10 cellular contexts compared by ENCODE assay signal in genomic region chr2:8692783-8693768, GRCh38. TPM values are rescaled to one million over a fixed set of nuclear protein-coding genes. Genes with fewer than 3 reads are reported as not detected.
DNase-seq lines count a peak whose midpoint lies in the region; ATAC-seq, FAIRE-seq and TF ChIP-seq lines count a peak whose summit lies in the region.
"Had no signal": no experiment of that assay in that cellular context is flagged by ENCODE, and none has a peak within 500 bp of the region (broad histone marks: within the 10 kb centered on the region; RNA-seq: fewer than 3 reads in every experiment).

No MANE protein-coding gene starts in this region.

- H3K4me3 ChIP-seq in H1 (ENCODE audit: extremely low read depth in 1 of 4, insufficient read depth in 2 of 4, low read depth in 3 of 4, low read length in 4 of 4) (peak overlapping the region; percentile 3 to 48 (median 18); a peak in 5 of 8 replicates), mesendoderm (ENCODE audit: low read length) (no peak overlapping the region), upper lobe of left lung (no peak overlapping the region)
- H3K4me3 ChIP-seq: PC-9 had no signal

- H3K79me1 ChIP-seq in H1 (ENCODE audit: low read depth, low read length): no peaks in the 10 kb centered on the region
- no peaks in the 10 kb centered on the region for H3K79me1 ChIP-seq in mesendoderm (ENCODE audit: low read length)

- H2BK120ac ChIP-seq in H1 (replicated peaks; ENCODE audit: low read depth, low read length): no peak overlapping the region
- no peak overlapping the region for H2BK120ac ChIP-seq in mesendoderm (ENCODE audit: low read depth, low read length)

- H3K56ac ChIP-seq in H1 (replicated peaks; ENCODE audit: insufficient read length, low read depth, low read length) (no peak overlapping the region), mesendoderm (ENCODE audit: low read length) (peak overlapping the region; percentile 66)

- in situ Hi-C loops in GM13976 (cut with MboI; ENCODE audit: low sequenced_read_pairs, unreplicated experiment): no loop called here

- POLR2A ChIA-PET in RWPE1 (lab: Yijun Ruan, JAX; ENCODE audit: low non-redundant PET): no interaction called here
- POLR2A ChIA-PET in H1 (lab: Charles Lee; ENCODE audit: partially characterized antibody): interaction anchor here (0.9 kb wide), 2 partner anchors 11 to 12 kb away, joined by 3 to 4 read pairs; partner anchors contain the start of gene ID2

- peak overlapping the region; percentile 75; the same call in 1 of the 2 replicates for H2BK12ac ChIP-seq in H1 (ENCODE audit: low read depth, low read length)

- H3K27me3 ChIP-seq in H1 (replicated peaks in 1 of 4; ENCODE audit: control insufficient read depth in 3 of 4, extremely low read depth in 1 of 4, insufficient read depth in 3 of 4, low read length in 3 of 4) (no peaks in the 10 kb centered on the region), mesendoderm (ENCODE audit: insufficient read depth, low read length, poor library complexity) (no peaks in the 10 kb centered on the region), upper lobe of left lung (peaks cover 0 to 3% (median 0%) of the 10 kb centered on the region in 4 donors)

- no peak overlapping the region for H2AK5ac ChIP-seq in H1 (ENCODE audit: low read depth, low read length)
- H2AK5ac ChIP-seq in mesendoderm (ENCODE audit: low read length): no peak overlapping the region

- H3K27ac ChIP-seq in RWPE1 (no peak overlapping the region), H1 (ENCODE audit: low read depth, low read length) (no peak overlapping the region), mesendoderm (ENCODE audit: low read depth, low read length) (no peak overlapping the region), upper lobe of left lung (no peak overlapping the region)
- H3K27ac ChIP-seq: neutrophil, PC-9 had no signal

- H3K9ac ChIP-seq in H1 (replicated peaks in 1 of 4; ENCODE audit: extremely low read depth in 1 of 4, low read depth in 3 of 4, low read length in 3 of 4): no peak overlapping the region
- H3K9ac ChIP-seq in mesendoderm (ENCODE audit: low read length): peak overlapping the region; percentile 25

- H3K4me2 ChIP-seq in H1 (ENCODE audit: insufficient read depth in 1 of 2, low read depth in 2 of 2, low read length in 2 of 2) (peak overlapping the region; percentile 43 to 68), mesendoderm (ENCODE audit: low read length) (peak overlapping the region; percentile 10)
- H3K4me2 ChIP-seq: PC-9 had no signal

- TF ChIP-seq CTCF in GM13976 (IDR thresholded peaks at IDR 0.05; ENCODE audit: borderline replicate concordance, control extremely low read depth, extremely low read depth, insufficient read depth, missing control alignments) (peak; percentile 56), RWPE1 (conservative IDR thresholded peaks at IDR 0.05; ENCODE audit: low read depth) (peak; percentile 26; the same call in 1 of the 2 replicates), H1 (IDR thresholded peaks at IDR 0.05; ENCODE audit: control extremely low read depth in 1 of 3, insufficient read depth in 1 of 3, low read depth in 1 of 3, low read length in 3 of 3) (peak; percentile 68 to 83 (median 82)), upper lobe of left lung (IDR thresholded peaks at IDR 0.05) (peak; percentile 26 to 64 (median 56))

- no peak overlapping the region for H4K91ac ChIP-seq in H1 (replicated peaks; ENCODE audit: insufficient read length, low read length)

- ATAC-seq in upper lobe of left lung (ENCODE audit: low FRiP score in 2 of 2) (peak; percentile 60 to 67), GM19395 (IDR thresholded peaks at IDR 0.05; ENCODE audit: unreplicated experiment) (no peak), GM18909 (IDR thresholded peaks at IDR 0.05; ENCODE audit: poor library complexity, unreplicated experiment) (no peak)

- H3K79me2 ChIP-seq in H1 (ENCODE audit: control insufficient read depth in 1 of 2, insufficient read depth in 2 of 2, low read length in 2 of 2) (no peaks in the 10 kb centered on the region), mesendoderm (ENCODE audit: control insufficient read depth, insufficient read depth, low read length) (no peaks in the 10 kb centered on the region)

- H2BK15ac ChIP-seq in H1 (ENCODE audit: low read length): no peak overlapping the region
- no peak overlapping the region for H2BK15ac ChIP-seq in mesendoderm (replicated peaks; ENCODE audit: low read depth)

- H3K9me3 ChIP-seq in H1 (ENCODE audit: insufficient read depth in 2 of 2, low read depth in 1 of 2, low read length in 1 of 2) (no peaks in the 10 kb centered on the region), upper lobe of left lung (no peaks in the 10 kb centered on the region)
- H3K9me3 ChIP-seq: neutrophil had no signal

- no peak overlapping the region for H3K4ac ChIP-seq in H1 (replicated peaks; ENCODE audit: insufficient read length, low read depth, low read length)
- no peak overlapping the region for H3K4ac ChIP-seq in mesendoderm (ENCODE audit: low read depth, low read length)

- H3K18ac ChIP-seq in H1 (ENCODE audit: extremely low read depth, low read length) (peak overlapping the region; percentile 87), mesendoderm (ENCODE audit: low read length) (no peak overlapping the region)

- H4K8ac ChIP-seq in H1 (ENCODE audit: extremely low read depth, insufficient read depth, low read length) (peak overlapping the region; percentile 47), mesendoderm (ENCODE audit: low read depth, low read length) (no peak overlapping the region)

- WGBS in H1 (ENCODE audit: extremely low coverage in 1 of 2, insufficient coverage in 1 of 2, insufficient read length in 1 of 2, insufficient replicate concordance in 2 of 2, low coverage in 1 of 2, low lambda C conversion rate in 2 of 2, missing lambda C conversion rate in 1 of 2), 2 experiments: 43% methylated on average over 37 of the region's 37 CpGs; no CpG with 5 or more reads in 1 of the 2 experiments
- WGBS in mesendoderm (ENCODE audit: extremely low coverage, insufficient coverage, low lambda C conversion rate): no CpG with 5 or more reads among the region's 37 CpGs
- WGBS in upper lobe of left lung, 2 donors: 34 to 50% methylated on average over 20 to 36 of the region's 37 CpGs

- H3K36me3 ChIP-seq in H1 (ENCODE audit: control insufficient read depth in 2 of 4, insufficient read depth in 4 of 4, low read length in 3 of 4) (no peaks in the 10 kb centered on the region), mesendoderm (ENCODE audit: control insufficient read depth, insufficient read depth, low read length) (no peaks in the 10 kb centered on the region), upper lobe of left lung (no peaks in the 10 kb centered on the region)
- H3K36me3 ChIP-seq: neutrophil had no signal

- H4K5ac ChIP-seq in H1 (ENCODE audit: insufficient read length, low read depth, low read length) (peak overlapping the region; percentile 36), mesendoderm (ENCODE audit: low read length) (no peak overlapping the region)

- 0 out of 2 replicates have a peak overlapping the region, but pooled peaks have one; percentile 27 for H2AFZ ChIP-seq in H1 (ENCODE audit: low read length)
- H2AFZ ChIP-seq: PC-9 had no signal

- H3K23ac ChIP-seq in H1 (ENCODE audit: insufficient read length) (no peak overlapping the region), mesendoderm (ENCODE audit: low read length) (no peak overlapping the region)

- no peak overlapping the region for H2BK20ac ChIP-seq in H1 (ENCODE audit: low read length)

- no peaks in the 10 kb centered on the region for H3K23me2 ChIP-seq in H1 (ENCODE audit: low read depth, low read length)

- peak; percentile 41 to 59; a peak in 3 of 4 replicates for TF ChIP-seq RAD21 in H1 (IDR thresholded peaks at IDR 0.05 in 1 of 2, conservative IDR thresholded peaks at IDR 0.05 in 1 of 2; ENCODE audit: low read depth in 2 of 2, low read length in 2 of 2)

- FAIRE-seq in H1 (lab: Jason Lieb, UNC): no peak

- H2BK5ac ChIP-seq in H1 (ENCODE audit: low read depth, low read length): peak overlapping the region; percentile 35; the same call in 1 of the 2 replicates
- no peak overlapping the region for H2BK5ac ChIP-seq in mesendoderm (ENCODE audit: low read length)

- CTCF ChIA-PET in RWPE1 (lab: Yijun Ruan, JAX) (interaction anchor here (0.5 to 1.4 kb wide), 4 partner anchors 508 to 1300 kb away, joined by 3 to 5 read pairs (median 3); no protein-coding TSS in a partner anchor), H1 (lab: Charles Lee; ENCODE audit: partially characterized antibody) (interaction anchor here (0.5 to 2.3 kb wide), 47 partner anchors 10 to 1284 kb away, joined by 3 to 12 read pairs (median 3); no protein-coding TSS in a partner anchor)

- H3K4me1 ChIP-seq in H1 (replicated peaks in 1 of 4; ENCODE audit: control insufficient read depth in 3 of 4, insufficient read depth in 4 of 4, low read length in 3 of 4) (peaks cover 0 to 4% (median 0%) of the 10 kb centered on the region in 4 experiments; a peak in 3 of 7 replicates), mesendoderm (ENCODE audit: control insufficient read depth, low read depth, low read length) (no peaks in the 10 kb centered on the region), upper lobe of left lung (peaks cover 0 to 11% (median 5%) of the 10 kb centered on the region in 4 donors)

- no peaks in the 10 kb centered on the region for H4K20me1 ChIP-seq in H1 (replicated peaks in 1 of 2; ENCODE audit: control insufficient read depth in 1 of 2, insufficient read depth in 2 of 2, low read length in 2 of 2)

- peak; percentile 69 for DNase-seq in GM13976 (ENCODE audit: low spot score)
- DNase-seq in RWPE1 (ENCODE audit: low spot score): no peak
- DNase-seq in H1 (ENCODE audit: low read depth in 1 of 2, low spot score in 2 of 2): peak in 1 of 2 experiments; percentile 92
- DNase-seq in mesendoderm: peak; percentile 50
- DNase-seq in upper lobe of left lung: peak; percentile 45 to 85
- DNase-seq in H4 (ENCODE audit: low spot score): no peak

- H3K14ac ChIP-seq in H1 (ENCODE audit: insufficient read length): no peak overlapping the region

- no peak for TF ChIP-seq EP300 in H1 (IDR thresholded peaks at IDR 0.05; ENCODE audit: borderline replicate concordance in 1 of 2, low read depth in 2 of 2, low read length in 2 of 2)
- TF ChIP-seq EP300 in upper lobe of left lung (IDR thresholded peaks at IDR 0.05): no peak

- TF ChIP-seq POLR2A in H1 (IDR thresholded peaks at IDR 0.05; ENCODE audit: control extremely low read depth in 1 of 2, low read depth in 2 of 2, low read length in 2 of 2) (no peak), upper lobe of left lung (IDR thresholded peaks at IDR 0.05) (no peak)

RNA-seq across cellular contexts. Expression of gene ID2, which starts 11.2 kb away (rescaled TPM):
- 36.7 and 37.1 TPM in 2 replicates for total RNA-seq in H1 (2021; fragmentation: NEBNext Ultra II Directional; extraction: Animal tissue kit (Norgen Biotek cat#: 25700))
- 163 and 214 TPM in 2 replicates for polyA plus RNA-seq in H1 (2011; rRNA removed)
- 163 TPM for polyA plus RNA-seq in H1 (2011; cell fraction: cytosol; rRNA removed)
- 221 TPM for polyA plus RNA-seq in H1 (2011; cell fraction: nucleus; rRNA removed)
- 58.1 to 89.9 TPM (median 65.4 TPM) in 4 replicates for polyA plus RNA-seq in H1 (2012, experiment 1 of 2)
- polyA plus RNA-seq in H1 (2012, experiment 2 of 2): 43.9 TPM
- polyA plus RNA-seq in H1 (2013, experiment 1 of 2): 21.4 TPM
- polyA plus RNA-seq in H1 (2013, experiment 2 of 2): 22.4 TPM
- 89.2 and 91.6 TPM in 2 replicates for polyA minus RNA-seq in H1 (2011; rRNA and poly(A)+ RNA removed)
- 52.3 TPM for polyA minus RNA-seq in H1 (2011; cell fraction: cytosol; rRNA and poly(A)+ RNA removed)
- polyA minus RNA-seq in H1 (2011; cell fraction: nucleus; rRNA and poly(A)+ RNA removed): 89.9 TPM
- polyA plus RNA-seq in mesendoderm (2013, experiment 1 of 2): 96.4 TPM
- polyA plus RNA-seq in mesendoderm (2013, experiment 2 of 2): 94.7 TPM
- total RNA-seq in upper lobe of left lung: 100 to 1,000 TPM in 3 of 6 donors, 10 to 100 TPM in 3; 85.4 to 175 (median 110) TPM
- 57.8 and 80.4 TPM in 2 replicates for total RNA-seq in H4 (2014; rRNA removed; shearing (Covaris generic))

Comparison
In these comparisons a context has a peak if more than half of its experiments do, and no peak if none do; other contexts are left out.
1. DNase-seq: peak in GM13976 (single experiment), mesendoderm (single experiment) and upper lobe of left lung (2 of 2); none in RWPE1 (single experiment) and H4 (single experiment).
2. CTCF ChIP-seq: peak in every context shown above with its lines; median percentile 82 in H1; 56 in GM13976; 56 in upper lobe of left lung; 26 in RWPE1.
3. H3K4me3 ChIP-seq: peak in H1 (4 of 4); none in mesendoderm (single experiment) and upper lobe of left lung (0 of 4).
4. ATAC-seq: peak in upper lobe of left lung (2 of 2); none in GM19395 (single experiment) and GM18909 (single experiment).